ENCODE assay signal across 27 cellular contexts in genomic region chr3:13715961-13716360, GRCh38.
DNase-seq lines count a peak whose midpoint lies in the region; TF ChIP-seq lines count a peak whose summit lies in the region.
"Had no signal": no experiment of that assay in that cellular context is flagged by ENCODE, and none has a peak within 500 bp of the region (broad histone marks: within the 10 kb centered on the region; RNA-seq: fewer than 3 reads in every experiment).

No MANE protein-coding gene starts in this region.

- TF ChIP-seq EP300 in esophagus muscularis mucosa (IDR thresholded peaks at IDR 0.05), result no peak
- TF ChIP-seq EP300 in stomach (IDR thresholded peaks at IDR 0.05), result no peak

- no peak overlapping the region for H3K4me3 ChIP-seq in NB4 (ENCODE audit: low read depth, low read length)
- H3K4me3 ChIP-seq in esophagus muscularis mucosa, result no peak overlapping the region
- H3K4me3 ChIP-seq in stomach, result no peak overlapping the region
- H3K4me3 ChIP-seq in esophagus squamous epithelium, result no peak overlapping the region
- H3K4me3 ChIP-seq: adrenal gland, body of pancreas, gastrocnemius medialis, ovary, SJCRH30, smooth muscle cell, thyroid gland had no signal

- 90% methylated on average over 4 of the region's 4 CpGs for WGBS in esophagus muscularis mucosa
- 85 to 93% (median 88%) methylated on average over 4 of the region's 4 CpGs for WGBS in stomach, 5 donors
- WGBS in esophagus squamous epithelium, 2 donors, result 68 to 91% methylated on average over 2 to 4 of the region's 4 CpGs

- H3K27ac ChIP-seq in esophagus muscularis mucosa (replicated peaks in 1 of 4), result no peak overlapping the region
- H3K27ac ChIP-seq in stomach, result no peak overlapping the region
- no peak overlapping the region for H3K27ac ChIP-seq in esophagus squamous epithelium
- H3K27ac ChIP-seq: adrenal gland, body of pancreas, gastrocnemius medialis, ovary, SJCRH30, thyroid gland had no signal

- in situ Hi-C loops in GM13976 (cut with MboI; ENCODE audit: low sequenced_read_pairs, unreplicated experiment), result no loop called here

- no peaks in the 10 kb centered on the region for H3K36me3 ChIP-seq in esophagus muscularis mucosa
- no peaks in the 10 kb centered on the region for H3K36me3 ChIP-seq in stomach
- no peaks in the 10 kb centered on the region for H3K36me3 ChIP-seq in esophagus squamous epithelium
- H3K36me3 ChIP-seq: adrenal gland, gastrocnemius medialis, ovary, SJCRH30, thyroid gland had no signal

- no peak for TF ChIP-seq POLR2A in NB4 (IDR thresholded peaks at IDR 0.05; ENCODE audit: extremely low read depth, insufficient read length)
- TF ChIP-seq POLR2A in esophagus muscularis mucosa (IDR thresholded peaks at IDR 0.05; ENCODE audit: low read depth), result no peak
- TF ChIP-seq POLR2A in stomach (IDR thresholded peaks at IDR 0.05), result no peak
- no peak for TF ChIP-seq POLR2A in esophagus squamous epithelium (IDR thresholded peaks at IDR 0.05)

- DNase-seq in H4 (ENCODE audit: low spot score), result peak; percentile 1
- DNase-seq in NB4 (ENCODE audit: low read depth), result peak; percentile 0
- DNase-seq in esophagus muscularis mucosa (ENCODE audit: extremely low spot score), result peak; percentile 79
- peak; percentile 21 for DNase-seq in stomach
- no peak for DNase-seq in NCI-H524 (lab: John Stamatoyannopoulos, UW)
- DNase-seq in GM13976 (ENCODE audit: low spot score), result no peak
- DNase-seq in esophagus squamous epithelium (lab: John Stamatoyannopoulos, UW), result no peak
- DNase-seq: activated CD4-positive, alpha-beta T cell treated with anti-CD3 and anti-CD28 coated beads, Interleukin-2, amount 10 ng/mL, durations not matched to agents 7 days and 5 days; activated naive CD4-positive, alpha-beta T cell treated with Interleukin-2 at 50 U/mL for 16 hours; activated T-cell treated with anti-CD3 and anti-CD28 coated beads, Interleukin-2, amount 50 U/mL, for 72 hours; C1 segment of cervical spinal cord; COR-L47; DMS53; gastrocnemius medialis; left cardiac atrium; NCI-H1092 treated with DMSO at 0.1 percent for 48 hours; NCI-H187; NCI-H2171; NCI-H510A; SJCRH30; stimulated activated CD4-positive, alpha-beta T cell treated with anti-CD3 and anti-CD28 coated beads, Interleukin-1b, Interleukin-23, amount 100 ng/mL, for 48 hours; T1000; thyroid gland had no signal

- H3K4me1 ChIP-seq in esophagus muscularis mucosa, result no peaks in the 10 kb centered on the region
- no peaks in the 10 kb centered on the region for H3K4me1 ChIP-seq in stomach
- no peaks in the 10 kb centered on the region for H3K4me1 ChIP-seq in esophagus squamous epithelium
- H3K4me1 ChIP-seq: adrenal gland, body of pancreas, gastrocnemius medialis, SJCRH30, thyroid gland had no signal

- peaks cover 0 to 4% (median 0%) of the 10 kb centered on the region in 4 donors for H3K27me3 ChIP-seq in esophagus muscularis mucosa
- no peaks in the 10 kb centered on the region for H3K27me3 ChIP-seq in stomach
- peaks cover 0 to 9% (median 0%) of the 10 kb centered on the region in 4 donors for H3K27me3 ChIP-seq in esophagus squamous epithelium
- H3K27me3 ChIP-seq: adrenal gland, body of pancreas, gastrocnemius medialis, ovary, SJCRH30, thyroid gland had no signal

- H3K9me3 ChIP-seq in esophagus muscularis mucosa (peaks cover 0 to 8% (median 0%) of the 10 kb centered on the region in 4 donors), stomach (peaks cover 0 to 10% (median 4%) of the 10 kb centered on the region in 4 donors), esophagus squamous epithelium (no peaks in the 10 kb centered on the region)
- H3K9me3 ChIP-seq: adrenal gland, body of pancreas, gastrocnemius medialis, ovary, SJCRH30, thyroid gland had no signal

- TF ChIP-seq CTCF in NB4 (IDR thresholded peaks at IDR 0.05; ENCODE audit: low read depth, low read length), result no peak
- no peak for TF ChIP-seq CTCF in esophagus muscularis mucosa (IDR thresholded peaks at IDR 0.05)
- TF ChIP-seq CTCF in stomach (IDR thresholded peaks at IDR 0.05), result no peak
- no peak for TF ChIP-seq CTCF in GM13976 (IDR thresholded peaks at IDR 0.05; ENCODE audit: borderline replicate concordance, control extremely low read depth, extremely low read depth, insufficient read depth, missing control alignments)
- TF ChIP-seq CTCF in esophagus squamous epithelium (IDR thresholded peaks at IDR 0.05), result no peak

- intact Hi-C loops in esophagus muscularis mucosa (cut with DNase I) (no loop called here), stomach (cut with DNase I; ENCODE audit: low total_unique reads) (no loop called here), esophagus squamous epithelium (cut with DNase I) (no loop called here)

Comparison
In these comparisons a context has a peak if more than half of its experiments do, and no peak if none do; other contexts are left out.
1. DNase-seq: peak in H4 (single experiment), NB4 (single experiment), esophagus muscularis mucosa (single experiment) and stomach (single experiment); none in NCI-H524 (0 of 2), GM13976 (single experiment) and esophagus squamous epithelium (single experiment).